Comparison of ENCODE assay signal across 8 cellular contexts in the genomic region with DNA sequence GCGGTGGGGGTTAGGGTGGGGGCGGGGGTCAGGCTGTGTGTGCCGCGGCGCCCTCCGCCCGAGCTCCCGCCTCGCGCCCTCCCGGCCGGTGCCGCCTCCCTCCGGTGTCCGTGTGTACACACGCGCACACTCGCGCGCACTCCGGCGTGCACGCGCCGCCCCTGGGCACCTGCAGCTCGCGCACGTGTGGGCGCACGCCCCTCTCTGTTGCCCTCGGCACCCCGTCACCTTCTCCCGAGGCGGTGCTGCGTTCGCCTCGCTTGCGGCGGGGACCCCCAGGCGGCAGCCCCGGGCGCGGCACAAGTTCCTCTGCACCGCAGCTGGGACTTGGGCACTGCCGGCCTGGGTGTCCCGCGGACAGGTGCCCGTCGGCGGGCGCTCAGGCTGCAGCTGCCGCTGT. TPM values are rescaled to one million over a fixed set of nuclear protein-coding genes. Genes with fewer than 3 reads are reported as not detected.
A peak's percentile ranks its signal among the peaks of the same experiment; 100 is the strongest.
DNase-seq lines count a peak whose midpoint lies in the region; ATAC-seq, FAIRE-seq and TF ChIP-seq lines count a peak whose summit lies in the region.

No MANE protein-coding gene starts in this region.

- H3K79me2 ChIP-seq in SK-N-SH (ENCODE audit: insufficient read depth): no peaks in the 10 kb centered on the region

- H3K27me3 ChIP-seq in SK-N-SH (ENCODE audit: insufficient read depth): no peaks in the 10 kb centered on the region
- no peaks in the 10 kb centered on the region for H3K27me3 ChIP-seq in neuron (ENCODE audit: insufficient read depth, low read length)

- no peaks in the 10 kb centered on the region for H3F3A ChIP-seq in SK-N-SH (replicated peaks; ENCODE audit: insufficient read depth)

- CTCF ChIA-PET in SK-N-SH (lab: Yijun Ruan, JAX): interaction anchor here (0.9 to 1.0 kb wide), 2 partner anchors 9 to 41 kb away, joined by 4 read pairs; no protein-coding TSS in a partner anchor
- CTCF ChIA-PET in GM10248 (lab: Yijun Ruan, JAX): no interaction called here

- no peak overlapping the region for H3K4me3 Mint-ChIP-seq in activated CD4-positive, alpha-beta T cell treated with anti-CD3 and anti-CD28 coated beads, Interleukin-2, amount 10 ng/mL, durations not matched to agents 24 days and 14 days

- peak; percentile 28 for ATAC-seq in HG03432 (IDR thresholded peaks at IDR 0.05; ENCODE audit: unreplicated experiment)

- no peak for TF ChIP-seq EP300 in SK-N-SH (IDR thresholded peaks at IDR 0.05; ENCODE audit: borderline replicate concordance in 1 of 2, low read depth in 1 of 2, low read length in 1 of 2)

- H2AFZ ChIP-seq in SK-N-SH (ENCODE audit: low read depth) (peak overlapping the region; percentile 17; the same call in 1 of the 2 replicates), neuron (ENCODE audit: low read depth, low read length) (peak overlapping the region; percentile 71)

- intact Hi-C loops in activated CD4-positive, alpha-beta T cell treated with anti-CD3 and anti-CD28 coated beads, Interleukin-2, amount 10 ng/mL, durations not matched to agents 24 days and 14 days (cut with micrococcal nuclease): no loop called here

- H3K4me3 ChIP-seq in SK-N-SH (ENCODE audit: low read depth in 2 of 2, low read length in 1 of 2) (peak overlapping the region; percentile 67 to 81), neuron (ENCODE audit: low read length) (peak overlapping the region; percentile 81)

- TF ChIP-seq RAD21 in SK-N-SH (IDR thresholded peaks at IDR 0.05; ENCODE audit: low read length): no peak

- under 1% methylated on average over 20 of the region's 52 CpGs for WGBS in SK-N-SH (ENCODE audit: low lambda C conversion rate)

- H3K4me1 ChIP-seq in SK-N-SH (ENCODE audit: control insufficient read depth in 1 of 2, insufficient read depth in 2 of 2, low read depth in 1 of 2, low read length in 1 of 2) (peaks cover 0 to 4% of the 10 kb centered on the region in 2 experiments; a peak in 1 of 4 replicates), neuron (ENCODE audit: insufficient read depth, low read length) (peaks cover 4% of the 10 kb centered on the region)

- peaks cover 11% of the 10 kb centered on the region for H3K27me3 Mint-ChIP-seq in activated CD4-positive, alpha-beta T cell treated with anti-CD3 and anti-CD28 coated beads, Interleukin-2, amount 10 ng/mL, durations not matched to agents 24 days and 14 days

- no peaks in the 10 kb centered on the region for H4K20me1 ChIP-seq in SK-N-SH (ENCODE audit: insufficient read depth)

- H3K36me3 ChIP-seq in SK-N-SH (replicated peaks in 1 of 2; ENCODE audit: control insufficient read depth in 1 of 2, insufficient read depth in 2 of 2, low read length in 1 of 2) (no peaks in the 10 kb centered on the region), neuron (ENCODE audit: insufficient read depth, low read length) (no peaks in the 10 kb centered on the region)

- H3K9me3 Mint-ChIP-seq in activated CD4-positive, alpha-beta T cell treated with anti-CD3 and anti-CD28 coated beads, Interleukin-2, amount 10 ng/mL, durations not matched to agents 24 days and 14 days: peaks cover 12% of the 10 kb centered on the region

- H3K36me3 Mint-ChIP-seq in activated CD4-positive, alpha-beta T cell treated with anti-CD3 and anti-CD28 coated beads, Interleukin-2, amount 10 ng/mL, durations not matched to agents 24 days and 14 days (ENCODE audit: low read depth): no peaks in the 10 kb centered on the region

- H3K4me2 ChIP-seq in SK-N-SH: peak overlapping the region; percentile 86

- no peak overlapping the region for H3K27ac ChIP-seq in SK-N-SH (ENCODE audit: low read depth in 2 of 2, low read length in 1 of 2)

- H3K4me1 Mint-ChIP-seq in activated CD4-positive, alpha-beta T cell treated with anti-CD3 and anti-CD28 coated beads, Interleukin-2, amount 10 ng/mL, durations not matched to agents 24 days and 14 days: no peaks in the 10 kb centered on the region

- POLR2A ChIA-PET in SK-N-SH (lab: Yijun Ruan, JAX): no interaction called here
- POLR2A ChIA-PET in GM10248 (lab: Yijun Ruan, JAX): no interaction called here

- H3K9me2 ChIP-seq in SK-N-SH: no peaks in the 10 kb centered on the region

- no peak for FAIRE-seq in frontal cortex (lab: Jason Lieb, UNC)

- H3K9me3 ChIP-seq in SK-N-SH: peaks cover 4% of the 10 kb centered on the region; the same call in 1 of the 2 replicates
- peaks cover 2% of the 10 kb centered on the region for H3K9me3 ChIP-seq in neuron (ENCODE audit: low read length)

- no peak overlapping the region for H3K9ac ChIP-seq in SK-N-SH

- DNase-seq in 8988T (peak; percentile 51), SK-N-SH (peak; percentile 79), frontal cortex (ENCODE audit: low spot score in 2 of 2) (peak; percentile 38 to 54), foreskin melanocyte (no peak), GM10248 (ENCODE audit: extremely low spot score) (no peak)
- no peak for DNase-seq in activated CD4-positive, alpha-beta T cell treated with anti-CD3 and anti-CD28 coated beads, Interleukin-2, amount 10 ng/mL, durations not matched to agents 24 days and 14 days

- TF ChIP-seq CTCF in SK-N-SH (IDR thresholded peaks at IDR 0.05): no peak
- TF ChIP-seq CTCF in GM10248 (IDR thresholded peaks at IDR 0.05; ENCODE audit: control extremely low read depth, extremely low read depth, low read depth, missing control alignments): no peak

- no peak overlapping the region for H3K27ac Mint-ChIP-seq in activated CD4-positive, alpha-beta T cell treated with anti-CD3 and anti-CD28 coated beads, Interleukin-2, amount 10 ng/mL, durations not matched to agents 24 days and 14 days

TF ChIP-seq in SK-N-SH, 30 proteins besides CTCF, POLR2A, EP300 and RAD21:
- TF ChIP-seq NRF1 (IDR thresholded peaks at IDR 0.05; ENCODE audit: low read depth, low read length) (peak; percentile 36), GATA2 (CRISPR knock-in tag; IDR thresholded peaks at IDR 0.05) (no peak), FOXJ3 (CRISPR knock-in tag; IDR thresholded peaks at IDR 0.05) (no peak), JUND (IDR thresholded peaks at IDR 0.05) (no peak), TEAD4 (IDR thresholded peaks at IDR 0.05; ENCODE audit: borderline replicate concordance, insufficient read depth) (no peak), TAF1 (IDR thresholded peaks at IDR 0.05; ENCODE audit: borderline replicate concordance, low read depth, low read length) (no peak)

RNA-seq across cellular contexts. Expression of a gene that starts 0.5 kb away (rescaled TPM):
- polyA plus RNA-seq in SK-N-SH (2012; rRNA removed): 0.24 and 0.33 TPM in 2 replicates
- polyA plus RNA-seq in SK-N-SH (2012; cell fraction: cytosol; rRNA removed): 0.58 and 0.60 TPM in 2 replicates
- polyA plus RNA-seq in SK-N-SH (2012; cell fraction: nucleus; rRNA removed): 1.0 and 1.4 TPM in 2 replicates
- total RNA-seq in frontal cortex: 47.7 TPM
- not detected in 2 replicates for total RNA-seq in activated CD4-positive, alpha-beta T cell treated with anti-CD3 and anti-CD28 coated beads, Interleukin-2, amount 10 ng/mL, durations not matched to agents 24 days and 14 days

RNA-seq across cellular contexts. Expression of a gene that starts 5.4 kb away (rescaled TPM):
- polyA plus RNA-seq in SK-N-SH (2012; rRNA removed): 0.15 TPM in 1 of 2 replicates, not detected in the other
- 0.17 and 0.31 TPM in 2 replicates for polyA plus RNA-seq in SK-N-SH (2012; cell fraction: cytosol; rRNA removed)
- polyA plus RNA-seq in SK-N-SH (2012; cell fraction: nucleus; rRNA removed): 0.13 TPM in 1 of 2 replicates, not detected in the other
- total RNA-seq in frontal cortex: 0.41 TPM
- total RNA-seq in activated CD4-positive, alpha-beta T cell treated with anti-CD3 and anti-CD28 coated beads, Interleukin-2, amount 10 ng/mL, durations not matched to agents 24 days and 14 days: not detected in 2 replicates

Comparison
In these comparisons a context has a peak if more than half of its experiments do, and no peak if none do; other contexts are left out.
1. DNase-seq: peak in 8988T (single experiment), SK-N-SH (single experiment) and frontal cortex (2 of 2); none in foreskin melanocyte (single experiment), GM10248 (single experiment) and activated CD4-positive, alpha-beta T cell treated with anti-CD3 and anti-CD28 coated beads, Interleukin-2, amount 10 ng/mL, durations not matched to agents 24 days and 14 days (single experiment).
2. RNA of a gene that starts 0.5 kb away (total RNA-seq): 47.7 TPM in frontal cortex (single experiment); not detected in activated CD4-positive, alpha-beta T cell treated with anti-CD3 and anti-CD28 coated beads, Interleukin-2, amount 10 ng/mL, durations not matched to agents 24 days and 14 days; every median in the first group is over 10 times any median in the second.